In the genomic region with DNA sequence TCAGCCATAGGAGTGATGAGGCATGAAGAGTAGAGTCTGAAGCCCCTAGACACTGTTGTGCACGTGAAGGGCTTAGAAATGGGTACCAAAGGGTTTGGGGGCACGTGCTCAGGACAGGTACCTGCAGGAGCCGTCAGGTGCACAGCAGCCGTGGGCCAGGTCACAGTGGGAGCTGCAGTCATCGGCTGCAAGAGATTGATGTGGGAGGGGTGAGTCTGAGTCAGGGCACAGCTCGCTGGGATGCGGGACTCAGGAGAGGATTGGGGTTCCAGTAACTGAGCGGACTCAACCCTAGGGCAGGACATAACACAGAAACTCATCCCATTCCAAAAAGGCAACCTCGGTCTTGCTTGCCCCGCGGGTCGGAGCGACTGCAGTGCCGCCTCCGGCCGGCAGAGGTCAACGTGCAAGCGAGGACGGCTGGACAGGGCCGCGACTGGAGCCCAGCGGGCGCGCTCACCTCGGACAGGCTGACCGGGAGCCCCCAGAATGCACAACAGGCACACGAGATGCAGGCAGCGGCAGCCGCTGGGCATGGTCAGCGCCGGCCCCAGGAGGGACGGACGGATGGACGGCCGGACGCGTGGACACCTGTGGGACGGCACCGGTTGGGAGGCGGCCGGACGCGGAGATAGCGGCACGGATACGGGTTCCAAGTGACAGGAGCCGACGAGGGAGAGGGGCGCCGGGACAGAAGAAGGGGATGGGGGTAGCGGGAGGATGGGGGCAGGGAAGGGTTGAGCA, we compare ENCODE assay signal across 1 cellular context.
TF ChIP-seq lines count a peak whose summit lies in the region.

No MANE protein-coding gene starts in this region.

TF ChIP-seq in WTC11, 78 proteins besides CTCF, POLR2A, EP300 and RAD21 (continued from another document):
- TF ChIP-seq ZNF532 (CRISPR knock-in tag; IDR thresholded peaks at IDR 0.05; ENCODE audit: borderline replicate concordance) (no peak), TP53 (CRISPR knock-in tag; IDR thresholded peaks at IDR 0.05) (no peak), ZNF512 (CRISPR knock-in tag; IDR thresholded peaks at IDR 0.05; ENCODE audit: borderline replicate concordance) (no peak), ZNF232 (CRISPR knock-in tag; IDR thresholded peaks at IDR 0.05) (0 out of 2 replicates have a peak, but pooled peaks have one; percentile 62), FOXP1 (CRISPR knock-in tag; IDR thresholded peaks at IDR 0.05; ENCODE audit: borderline replicate concordance) (peak; percentile 71; the same call in 1 of the 2 replicates), GABPB1 (CRISPR knock-in tag; IDR thresholded peaks at IDR 0.05) (peak; percentile 56; the same call in 1 of the 2 replicates), ZNF416 (CRISPR knock-in tag; IDR thresholded peaks at IDR 0.05) (0 out of 2 replicates have a peak, but pooled peaks have one; percentile 37), ATF1 (CRISPR knock-in tag; IDR thresholded peaks at IDR 0.05) (no peak), TEAD1 (CRISPR knock-in tag; IDR thresholded peaks at IDR 0.05) (peak; percentile 60; the same call in 1 of the 2 replicates), HMGXB4 (CRISPR knock-in tag; IDR thresholded peaks at IDR 0.05) (peak; percentile 92), CBFB (CRISPR knock-in tag; IDR thresholded peaks at IDR 0.05; ENCODE audit: low read depth) (no peak), ARID4B (CRISPR knock-in tag; IDR thresholded peaks at IDR 0.05; ENCODE audit: borderline replicate concordance) (peak; percentile 66; the same call in 1 of the 2 replicates), TCF7 (CRISPR knock-in tag; IDR thresholded peaks at IDR 0.05; ENCODE audit: low read depth) (no peak), FOXP4 (CRISPR knock-in tag; IDR thresholded peaks at IDR 0.05) (no peak), SOX15 (CRISPR knock-in tag; IDR thresholded peaks at IDR 0.05) (no peak)
- TF ChIP-seq, protein P1, sequence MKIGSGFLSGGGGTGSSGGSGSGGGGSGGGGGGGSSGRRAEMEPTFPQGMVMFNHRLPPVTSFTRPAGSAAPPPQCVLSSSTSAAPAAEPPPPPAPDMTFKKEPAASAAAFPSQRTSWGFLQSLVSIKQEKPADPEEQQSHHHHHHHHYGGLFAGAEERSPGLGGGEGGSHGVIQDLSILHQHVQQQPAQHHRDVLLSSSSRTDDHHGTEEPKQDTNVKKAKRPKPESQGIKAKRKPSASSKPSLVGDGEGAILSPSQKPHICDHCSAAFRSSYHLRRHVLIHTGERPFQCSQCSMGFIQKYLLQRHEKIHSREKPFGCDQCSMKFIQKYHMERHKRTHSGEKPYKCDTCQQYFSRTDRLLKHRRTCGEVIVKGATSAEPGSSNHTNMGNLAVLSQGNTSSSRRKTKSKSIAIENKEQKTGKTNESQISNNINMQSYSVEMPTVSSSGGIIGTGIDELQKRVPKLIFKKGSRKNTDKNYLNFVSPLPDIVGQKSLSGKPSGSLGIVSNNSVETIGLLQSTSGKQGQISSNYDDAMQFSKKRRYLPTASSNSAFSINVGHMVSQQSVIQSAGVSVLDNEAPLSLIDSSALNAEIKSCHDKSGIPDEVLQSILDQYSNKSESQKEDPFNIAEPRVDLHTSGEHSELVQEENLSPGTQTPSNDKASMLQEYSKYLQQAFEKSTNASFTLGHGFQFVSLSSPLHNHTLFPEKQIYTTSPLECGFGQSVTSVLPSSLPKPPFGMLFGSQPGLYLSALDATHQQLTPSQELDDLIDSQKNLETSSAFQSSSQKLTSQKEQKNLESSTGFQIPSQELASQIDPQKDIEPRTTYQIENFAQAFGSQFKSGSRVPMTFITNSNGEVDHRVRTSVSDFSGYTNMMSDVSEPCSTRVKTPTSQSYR (CRISPR knock-in tag; IDR thresholded peaks at IDR 0.05) = no peak
- TF ChIP-seq, protein P2, sequence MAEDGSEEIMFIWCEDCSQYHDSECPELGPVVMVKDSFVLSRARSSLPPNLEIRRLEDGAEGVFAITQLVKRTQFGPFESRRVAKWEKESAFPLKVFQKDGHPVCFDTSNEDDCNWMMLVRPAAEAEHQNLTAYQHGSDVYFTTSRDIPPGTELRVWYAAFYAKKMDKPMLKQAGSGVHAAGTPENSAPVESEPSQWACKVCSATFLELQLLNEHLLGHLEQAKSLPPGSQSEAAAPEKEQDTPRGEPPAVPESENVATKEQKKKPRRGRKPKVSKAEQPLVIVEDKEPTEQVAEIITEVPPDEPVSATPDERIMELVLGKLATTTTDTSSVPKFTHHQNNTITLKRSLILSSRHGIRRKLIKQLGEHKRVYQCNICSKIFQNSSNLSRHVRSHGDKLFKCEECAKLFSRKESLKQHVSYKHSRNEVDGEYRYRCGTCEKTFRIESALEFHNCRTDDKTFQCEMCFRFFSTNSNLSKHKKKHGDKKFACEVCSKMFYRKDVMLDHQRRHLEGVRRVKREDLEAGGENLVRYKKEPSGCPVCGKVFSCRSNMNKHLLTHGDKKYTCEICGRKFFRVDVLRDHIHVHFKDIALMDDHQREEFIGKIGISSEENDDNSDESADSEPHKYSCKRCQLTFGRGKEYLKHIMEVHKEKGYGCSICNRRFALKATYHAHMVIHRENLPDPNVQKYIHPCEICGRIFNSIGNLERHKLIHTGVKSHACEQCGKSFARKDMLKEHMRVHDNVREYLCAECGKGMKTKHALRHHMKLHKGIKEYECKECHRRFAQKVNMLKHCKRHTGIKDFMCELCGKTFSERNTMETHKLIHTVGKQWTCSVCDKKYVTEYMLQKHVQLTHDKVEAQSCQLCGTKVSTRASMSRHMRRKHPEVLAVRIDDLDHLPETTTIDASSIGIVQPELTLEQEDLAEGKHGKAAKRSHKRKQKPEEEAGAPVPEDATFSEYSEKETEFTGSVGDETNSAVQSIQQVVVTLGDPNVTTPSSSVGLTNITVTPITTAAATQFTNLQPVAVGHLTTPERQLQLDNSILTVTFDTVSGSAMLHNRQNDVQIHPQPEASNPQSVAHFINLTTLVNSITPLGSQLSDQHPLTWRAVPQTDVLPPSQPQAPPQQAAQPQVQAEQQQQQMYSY (CRISPR knock-in tag; IDR thresholded peaks at IDR 0.05) = no peak
